In genomic region chr12:66441905-66442559, GRCh38 we compare ENCODE assay signal across 25 cellular contexts.
"Had no signal": no experiment of that assay in that cellular context is flagged by ENCODE, and none has a peak within 500 bp of the region (broad histone marks: within the 10 kb centered on the region; RNA-seq: fewer than 3 reads in every experiment).

No MANE protein-coding gene starts in this region.

- H3K4me3 Mint-ChIP-seq: endodermal cell; memory B cell; natural killer cell treated with Interleukin-12 subunit alpha and Interleukin-12 subunit beta and Interleukin-15 and Interleukin-18, amount 100 ng/mL, for 72 hours had no signal

- H3K27ac ChIP-seq: colonic mucosa, heart left ventricle, left ventricle myocardium inferior, lower lobe of right lung, pancreas, right lobe of liver, stomach, thoracic aorta, transverse colon had no signal

- H3K27ac Mint-ChIP-seq: endodermal cell; memory B cell; natural killer cell treated with Interleukin-12 subunit alpha and Interleukin-12 subunit beta and Interleukin-15 and Interleukin-18, amount 100 ng/mL, for 72 hours; progenitor cell of endocrine pancreas had no signal

- H3K27me3 ChIP-seq: colonic mucosa, heart left ventricle, pancreas, right lobe of liver, stomach, transverse colon had no signal

- H3K36me3 ChIP-seq: colonic mucosa, heart left ventricle, left ventricle myocardium inferior, lower lobe of right lung, pancreas, right lobe of liver, stomach, thoracic aorta, transverse colon had no signal

- FAIRE-seq: endothelial cell of umbilical vein, frontal cortex, keratinocyte, pancreas had no signal

- DNase-seq: colonic mucosa; dermis blood vessel endothelial cell; endodermal cell; heart left ventricle; hippocampal formation; left ventricle myocardium inferior; lower lobe of right lung; midbrain; occipital lobe; pancreas; right lobe of liver; stimulated activated CD4-positive, alpha-beta T cell treated with anti-CD3 and anti-CD28 coated beads, Interleukin-2, amount 100 ng/mL, for 24 hours; stimulated activated CD4-positive, alpha-beta T cell treated with anti-CD3 and anti-CD28 coated beads, Interleukin-4, amount 100 ng/mL, for 4 hours; stimulated activated naive CD4-positive, alpha-beta T cell; stomach; substantia nigra; transverse colon had no signal

- H3K36me3 Mint-ChIP-seq: memory B cell; natural killer cell treated with Interleukin-12 subunit alpha and Interleukin-12 subunit beta and Interleukin-15 and Interleukin-18, amount 100 ng/mL, for 72 hours had no signal

- H3K4me1 Mint-ChIP-seq: endodermal cell, memory B cell had no signal

- ATAC-seq: esophagus mucosa; heart left ventricle; lower lobe of right lung; natural killer cell treated with Interleukin-12 subunit alpha and Interleukin-12 subunit beta and Interleukin-15 and Interleukin-18, amount 100 ng/mL, for 72 hours; pancreas; right lobe of liver had no signal

- H3K9me3 ChIP-seq: colonic mucosa, heart left ventricle, left ventricle myocardium inferior, lower lobe of right lung, pancreas, right lobe of liver, stomach, thoracic aorta, transverse colon had no signal

- H3K27me3 Mint-ChIP-seq: memory B cell had no signal

- H3K4me3 ChIP-seq: colonic mucosa, heart left ventricle, left ventricle myocardium inferior, lower lobe of right lung, pancreas, right lobe of liver, stomach, thoracic aorta, transverse colon had no signal

- H3K9me3 Mint-ChIP-seq: endodermal cell; memory B cell; natural killer cell treated with Interleukin-12 subunit alpha and Interleukin-12 subunit beta and Interleukin-15 and Interleukin-18, amount 100 ng/mL, for 72 hours had no signal

- H3K4me1 ChIP-seq: colonic mucosa, heart left ventricle, left ventricle myocardium inferior, lower lobe of right lung, pancreas, stomach, transverse colon had no signal
